In genomic region chr3:98536456-98537017, GRCh38 we compare ENCODE assay signal across 10 cellular contexts. TPM values are rescaled to one million over a fixed set of nuclear protein-coding genes. Genes with fewer than 3 reads are reported as not detected.
DNase-seq lines count a peak whose midpoint lies in the region; ATAC-seq, FAIRE-seq and TF ChIP-seq lines count a peak whose summit lies in the region.
"Had no signal": no experiment of that assay in that cellular context is flagged by ENCODE, and none has a peak within 500 bp of the region (broad histone marks: within the 10 kb centered on the region; RNA-seq: fewer than 3 reads in every experiment).

No MANE protein-coding gene starts in this region.

- ATAC-seq in CD4-positive, CD25-positive, alpha-beta regulatory T cell (ENCODE audit: low read depth in 2 of 2): peak; percentile 24 to 36
- peak; percentile 80 for ATAC-seq in GM18907 (IDR thresholded peaks at IDR 0.05; ENCODE audit: unreplicated experiment)
- peak; percentile 71 for ATAC-seq in HG02798 (IDR thresholded peaks at IDR 0.05; ENCODE audit: poor library complexity, unreplicated experiment)
- ATAC-seq in upper lobe of left lung (ENCODE audit: low FRiP score in 2 of 2): no peak

- H3K27me3 ChIP-seq in CD4-positive, CD25-positive, alpha-beta regulatory T cell (ENCODE audit: control insufficient read depth, insufficient read depth, low read length): no peaks in the 10 kb centered on the region
- H3K27me3 ChIP-seq in upper lobe of left lung: no peaks in the 10 kb centered on the region
- H3K27me3 ChIP-seq: BLaER1 had no signal

- H3K36me3 ChIP-seq in CD4-positive, CD25-positive, alpha-beta regulatory T cell (ENCODE audit: control insufficient read depth, insufficient read depth, low read length): peaks cover 2% of the 10 kb centered on the region
- H3K36me3 ChIP-seq in upper lobe of left lung: no peaks in the 10 kb centered on the region
- H3K36me3 ChIP-seq: BLaER1 had no signal

- no peak for TF ChIP-seq POLR2A in upper lobe of left lung (IDR thresholded peaks at IDR 0.05)

- 86 to 87% methylated on average over 6 of the region's 6 CpGs for WGBS in upper lobe of left lung, 2 donors

- no TSS peak for BruUV-seq in Calu3 (replicated peaks; lab: Mats Ljungman, UMichigan)

- intact Hi-C loops in Calu3 (cut with micrococcal nuclease; ENCODE audit: unreplicated experiment): no loop called here

- no peaks in the 10 kb centered on the region for H3K9me3 Mint-ChIP-seq in CD4-positive, CD25-positive, alpha-beta regulatory T cell
- H3K9me3 Mint-ChIP-seq in Calu3 (ENCODE audit: low read depth, unreplicated experiment): no peaks in the 10 kb centered on the region

- peak overlapping the region in 3 of 4 donors; percentile 41 to 84 (median 51) for H3K4me3 Mint-ChIP-seq in CD4-positive, CD25-positive, alpha-beta regulatory T cell
- no peak overlapping the region for H3K4me3 Mint-ChIP-seq in Calu3 (ENCODE audit: low read depth, unreplicated experiment)

- H3K27me3 Mint-ChIP-seq in CD4-positive, CD25-positive, alpha-beta regulatory T cell: peaks cover 8% of the 10 kb centered on the region
- no peaks in the 10 kb centered on the region for H3K27me3 Mint-ChIP-seq in Calu3 (ENCODE audit: unreplicated experiment)

- TF ChIP-seq CTCF in Calu3 (IDR thresholded peaks at IDR 0.05; ENCODE audit: unreplicated experiment): no peak
- TF ChIP-seq CTCF in upper lobe of left lung (IDR thresholded peaks at IDR 0.05): no peak

- H3K27ac ChIP-seq in CD4-positive, CD25-positive, alpha-beta regulatory T cell (ENCODE audit: insufficient read depth, low read length, poor library complexity, severe bottlenecking): no peak overlapping the region
- H3K27ac ChIP-seq in upper lobe of left lung: no peak overlapping the region
- H3K27ac ChIP-seq: BLaER1 had no signal

- H3K36me3 Mint-ChIP-seq in CD4-positive, CD25-positive, alpha-beta regulatory T cell: no peaks in the 10 kb centered on the region
- no peaks in the 10 kb centered on the region for H3K36me3 Mint-ChIP-seq in Calu3 (ENCODE audit: insufficient read depth, unreplicated experiment)

- FAIRE-seq in RCC 7860 (lab: Jason Lieb, UNC): peak; percentile 99

- H3K27ac Mint-ChIP-seq in CD4-positive, CD25-positive, alpha-beta regulatory T cell: peak overlapping the region in 1 of 3 donors; percentile 35
- no peak overlapping the region for H3K27ac Mint-ChIP-seq in Calu3 (ENCODE audit: unreplicated experiment)

- peaks cover 16% of the 10 kb centered on the region for H3K4me1 ChIP-seq in CD4-positive, CD25-positive, alpha-beta regulatory T cell (ENCODE audit: control insufficient read depth, insufficient read depth, low read length, poor library complexity, severe bottlenecking)
- no peaks in the 10 kb centered on the region for H3K4me1 ChIP-seq in upper lobe of left lung
- H3K4me1 ChIP-seq: BLaER1 had no signal

- peaks cover 20 to 49% (median 32%) of the 10 kb centered on the region in 4 donors for H3K4me1 Mint-ChIP-seq in CD4-positive, CD25-positive, alpha-beta regulatory T cell
- H3K4me1 Mint-ChIP-seq in Calu3 (ENCODE audit: low read depth, unreplicated experiment): no peaks in the 10 kb centered on the region

- CTCF ChIA-PET in Calu3 (lab: Charles Lee): interaction anchor here (1.0 to 2.3 kb wide), 2 partner anchors 14 to 34 kb away, joined by 3 to 6 read pairs; partner anchors contain the start of gene CLDND1

- DNase-seq in CD4-positive, CD25-positive, alpha-beta regulatory T cell: peak in 1 of 3 donors; percentile 76
- peak; percentile 88 for DNase-seq in RCC 7860 (ENCODE audit: low spot score)
- no peak for DNase-seq in NCI-H82 (lab: John Stamatoyannopoulos, UW)
- DNase-seq in Calu3: no peak
- DNase-seq in HT-29 (ENCODE audit: low spot score): no peak
- DNase-seq in upper lobe of left lung: no peak
- DNase-seq: central memory CD4-positive, alpha-beta T cell had no signal

- H3K4me3 ChIP-seq in CD4-positive, CD25-positive, alpha-beta regulatory T cell (ENCODE audit: low read depth, low read length): peak overlapping the region; percentile 94
- no peak overlapping the region for H3K4me3 ChIP-seq in upper lobe of left lung
- H3K4me3 ChIP-seq: BLaER1 had no signal

- TF ChIP-seq EP300 in upper lobe of left lung (IDR thresholded peaks at IDR 0.05): no peak

- H3K9me3 ChIP-seq in CD4-positive, CD25-positive, alpha-beta regulatory T cell (ENCODE audit: control insufficient read depth in 2 of 2, low read length in 2 of 2): no peaks in the 10 kb centered on the region
- no peaks in the 10 kb centered on the region for H3K9me3 ChIP-seq in upper lobe of left lung
- H3K9me3 ChIP-seq: BLaER1 had no signal

RNA-seq across cellular contexts. Expression of gene GPR15, which starts 4.8 kb away (rescaled TPM):
- 5.7 TPM for total RNA-seq in CD4-positive, CD25-positive, alpha-beta regulatory T cell
- 10 to 100 TPM in 2 of 4 donors, 1 to 10 TPM in 2; 8.6 to 72.4 (median 9.8) TPM for polyA plus RNA-seq in CD4-positive, CD25-positive, alpha-beta regulatory T cell
- total RNA-seq in Calu3 (2022) (not detected in 2 replicates), upper lobe of left lung (1 to 10 TPM in 3 of 6 donors, under 1 TPM in 1, not detected in 2; 0.98 to 2.1 (median 1.1) TPM)
- not detected in 2 replicates for total RNA-seq in HT-29 (2014; rRNA removed; shearing (Covaris generic))

RNA-seq across cellular contexts. Expression of gene CLDND1, which starts 13.8 kb away (rescaled TPM):
- 266 TPM for total RNA-seq in CD4-positive, CD25-positive, alpha-beta regulatory T cell
- 100 to 1,000 TPM; 193 to 320 (median 249) TPM for polyA plus RNA-seq in CD4-positive, CD25-positive, alpha-beta regulatory T cell
- total RNA-seq in Calu3 (2022) (54.3 and 74.5 TPM in 2 replicates), upper lobe of left lung (10 to 100 TPM; 23.9 to 91.2 (median 70.1) TPM)
- total RNA-seq in HT-29 (2014; rRNA removed; shearing (Covaris generic)): 25.1 and 31.5 TPM in 2 replicates

RNA-seq across cellular contexts. Expression of gene OR5K2, which starts 39.1 kb away (rescaled TPM):
- not detected for total RNA-seq in CD4-positive, CD25-positive, alpha-beta regulatory T cell
- not detected for polyA plus RNA-seq in CD4-positive, CD25-positive, alpha-beta regulatory T cell
- total RNA-seq in Calu3 (2022): not detected in 2 replicates
- total RNA-seq in HT-29 (2014; rRNA removed; shearing (Covaris generic)): not detected in 2 replicates
- total RNA-seq in upper lobe of left lung: not detected

RNA-seq across cellular contexts. Expression of gene CPOX, which starts 56.9 kb away (rescaled TPM):
- 22.8 TPM for total RNA-seq in CD4-positive, CD25-positive, alpha-beta regulatory T cell
- 1 to 10 TPM; 7.1 to 9.5 (median 7.2) TPM for polyA plus RNA-seq in CD4-positive, CD25-positive, alpha-beta regulatory T cell
- 16.8 and 19.9 TPM in 2 replicates for total RNA-seq in Calu3 (2022)
- total RNA-seq in HT-29 (2014; rRNA removed; shearing (Covaris generic)): 28.8 and 31.4 TPM in 2 replicates
- total RNA-seq in upper lobe of left lung: 10 to 100 TPM; 13.4 to 44.0 (median 23.6) TPM

Comparison
In these comparisons a context has a peak if more than half of its experiments do, and no peak if none do; other contexts are left out.
1. ATAC-seq: peak in CD4-positive, CD25-positive, alpha-beta regulatory T cell (2 of 2), GM18907 (single experiment) and HG02798 (single experiment); none in upper lobe of left lung (0 of 2).